In genomic region chr17:36600477-36600876, GRCh38 we compare ENCODE assay signal across 9 cellular contexts. TPM values are rescaled to one million over a fixed set of nuclear protein-coding genes. Genes with fewer than 3 reads are reported as not detected.
DNase-seq lines count a peak whose midpoint lies in the region; ATAC-seq, FAIRE-seq and TF ChIP-seq lines count a peak whose summit lies in the region.
"Had no signal": no experiment of that assay in that cellular context is flagged by ENCODE, and none has a peak within 500 bp of the region (broad histone marks: within the 10 kb centered on the region; RNA-seq: fewer than 3 reads in every experiment).

No MANE protein-coding gene starts in this region.

- no TSS peak for BruUV-seq in MCF 10A (replicated peaks; lab: Mats Ljungman, UMichigan)

- H3K9me3 ChIP-seq in naive thymus-derived CD4-positive, alpha-beta T cell (ENCODE audit: control insufficient read depth in 2 of 3, low read length in 3 of 3), result no peaks in the 10 kb centered on the region

- DNase-seq in AG10803 (ENCODE audit: low read depth) (no peak), MCF 10A (ENCODE audit: unreplicated experiment) (no peak), urothelium cell line (ENCODE audit: low spot score) (no peak), NCI-H748 (lab: John Stamatoyannopoulos, UW; ENCODE audit: unreplicated experiment) (no peak)
- no peak for DNase-seq in Jurkat, Clone E6-1 (ENCODE audit: low read depth, low spot score)
- DNase-seq in naive thymus-derived CD4-positive, alpha-beta T cell, result no peak

- H3K27ac ChIP-seq in naive thymus-derived CD4-positive, alpha-beta T cell (ENCODE audit: low read depth, low read length), result peak overlapping the region; percentile 79

- H3K4me1 Mint-ChIP-seq in MCF 10A (ENCODE audit: insufficient read depth, unreplicated experiment), result peaks cover 17% of the 10 kb centered on the region
- H3K4me1 Mint-ChIP-seq in naive thymus-derived CD4-positive, alpha-beta T cell, result peaks cover 16 to 41% (median 33%) of the 10 kb centered on the region in 7 donors

- no peaks in the 10 kb centered on the region for H3K9me3 Mint-ChIP-seq in MCF 10A (ENCODE audit: unreplicated experiment)
- H3K9me3 Mint-ChIP-seq in naive thymus-derived CD4-positive, alpha-beta T cell, result peaks cover 0 to 1% (median 0%) of the 10 kb centered on the region in 11 donors

- peaks cover 11 to 16% of the 10 kb centered on the region in 2 donors for H3K4me1 ChIP-seq in naive thymus-derived CD4-positive, alpha-beta T cell (ENCODE audit: control insufficient read depth in 2 of 2, insufficient read depth in 2 of 2, low read length in 2 of 2)

- H3K36me3 ChIP-seq in naive thymus-derived CD4-positive, alpha-beta T cell (ENCODE audit: control insufficient read depth in 2 of 3, insufficient read depth in 3 of 3, low read length in 3 of 3), result peaks cover 0 to 7% (median 0%) of the 10 kb centered on the region in 3 experiments

- CTCF ChIA-PET in MCF 10A (lab: Yijun Ruan, JAX), result interaction anchor here (0.6 to 2.1 kb wide), 2 partner anchors 18 to 632 kb away, joined by 3 to 9 read pairs; no protein-coding TSS in a partner anchor
- CTCF ChIA-PET in naive thymus-derived CD4-positive, alpha-beta T cell (lab: Charles Lee), result interaction anchor here (0.6 to 1.5 kb wide), 3 partner anchors 112 to 641 kb away, joined by 3 to 6 read pairs (median 3); no protein-coding TSS in a partner anchor

- POLR2A ChIA-PET in MCF 10A (lab: Yijun Ruan, JAX), result interaction anchor here (0.7 to 5.0 kb wide), 8 partner anchors 8 to 447 kb away, joined by 3 to 66 read pairs (median 15); partner anchors contain the start of genes DHRS11, GGNBP2, MYO19 and PIGW
- POLR2A ChIA-PET in naive thymus-derived CD4-positive, alpha-beta T cell (lab: Charles Lee), result interaction anchor here (1.4 to 5.1 kb wide), 6 partner anchors 9 to 448 kb away, joined by 3 to 52 read pairs (median 14); partner anchors contain the start of genes DHRS11, GGNBP2, MYO19 and PIGW

- no peaks in the 10 kb centered on the region for H3K27me3 Mint-ChIP-seq in MCF 10A (ENCODE audit: insufficient read depth, unreplicated experiment)
- no peaks in the 10 kb centered on the region for H3K27me3 Mint-ChIP-seq in naive thymus-derived CD4-positive, alpha-beta T cell

- peaks cover 3% of the 10 kb centered on the region for H3K36me3 Mint-ChIP-seq in MCF 10A (ENCODE audit: insufficient read depth, unreplicated experiment)
- peaks cover 0 to 3% (median 0%) of the 10 kb centered on the region in 5 donors for H3K36me3 Mint-ChIP-seq in naive thymus-derived CD4-positive, alpha-beta T cell

- no peaks in the 10 kb centered on the region for H3K27me3 ChIP-seq in naive thymus-derived CD4-positive, alpha-beta T cell (ENCODE audit: control insufficient read depth in 2 of 2, insufficient read depth in 2 of 2, low read length in 2 of 2)

- ATAC-seq in naive thymus-derived CD4-positive, alpha-beta T cell, result no peak
- ATAC-seq in GM18519 (IDR thresholded peaks at IDR 0.05; ENCODE audit: low FRiP score, unreplicated experiment), result no peak
- ATAC-seq in GM18861 (IDR thresholded peaks at IDR 0.05; ENCODE audit: unreplicated experiment), result no peak

- TF ChIP-seq CTCF in AG10803 (conservative IDR thresholded peaks at IDR 0.05; ENCODE audit: low read length) (no peak), MCF 10A (IDR thresholded peaks at IDR 0.05; ENCODE audit: unreplicated experiment) (no peak)

- peak overlapping the region; percentile 93 for H3K4me3 Mint-ChIP-seq in MCF 10A (ENCODE audit: unreplicated experiment)
- H3K4me3 Mint-ChIP-seq in naive thymus-derived CD4-positive, alpha-beta T cell, result peak overlapping the region; percentile 92 to 97 (median 94)

- intact Hi-C loops in MCF 10A (cut with micrococcal nuclease), result loop anchor here (5.0 to 10.0 kb wide), 2 partner anchors 637 to 774 kb away; partner anchors contain the start of gene C17orf78
- intact Hi-C loops in naive thymus-derived CD4-positive, alpha-beta T cell (cut with micrococcal nuclease), result loop anchor here (2.0 to 10.0 kb wide), 4 partner anchors 56 to 804 kb away; partner anchors contain the start of genes AATF (in 1 of the 2), ACACA (in 1 of the 2), GGNBP2 (in 1 of the 2) and MYO19 (in 1 of the 2)

- no peak for FAIRE-seq in urothelium cell line (lab: Jason Lieb, UNC)
- FAIRE-seq: TTC549 had no signal

- H3K27ac Mint-ChIP-seq in MCF 10A (ENCODE audit: low read depth, unreplicated experiment), result peak overlapping the region; percentile 85
- peak overlapping the region; percentile 91 to 96 (median 94) for H3K27ac Mint-ChIP-seq in naive thymus-derived CD4-positive, alpha-beta T cell

- peak overlapping the region; percentile 95 for H3K4me3 ChIP-seq in AG10803 (ENCODE audit: low read length)
- peak overlapping the region; percentile 89; the same call in 1 of the 2 replicates for H3K4me3 ChIP-seq in Jurkat, Clone E6-1 (ENCODE audit: low read length)
- H3K4me3 ChIP-seq in naive thymus-derived CD4-positive, alpha-beta T cell (ENCODE audit: low read length), result peak overlapping the region; percentile 95

RNA-seq across cellular contexts. Expression of gene MRM1, which starts 0.9 kb away (rescaled TPM):
- 12.2 TPM for polyA plus RNA-seq in Jurkat, Clone E6-1 (2012; ENCODE audit: insufficient read depth, insufficient read length)
- 5.7 and 10.0 TPM in 2 replicates for total RNA-seq in MCF 10A (2022)
- total RNA-seq in naive thymus-derived CD4-positive, alpha-beta T cell, result 10 to 100 TPM in 3 of 5 experiments, 1 to 10 TPM in 2; 3.8 to 15.6 (median 13.3) TPM
- polyA plus RNA-seq in naive thymus-derived CD4-positive, alpha-beta T cell, result 1 to 10 TPM; 3.1 to 9.3 TPM

RNA-seq across cellular contexts. Expression of gene DHRS11, which starts 8.8 kb away (rescaled TPM):
- polyA plus RNA-seq in Jurkat, Clone E6-1 (2012; ENCODE audit: insufficient read depth, insufficient read length), result 20.1 TPM
- total RNA-seq in MCF 10A (2022), result 11.8 and 14.7 TPM in 2 replicates
- 10 to 100 TPM in 1 of 5 experiments, 1 to 10 TPM in 4; 1.6 to 10.9 (median 5.1) TPM for total RNA-seq in naive thymus-derived CD4-positive, alpha-beta T cell
- polyA plus RNA-seq in naive thymus-derived CD4-positive, alpha-beta T cell, result 1 to 10 TPM; 5.3 to 7.7 TPM

RNA-seq across cellular contexts. Expression of gene GGNBP2, which starts 55.8 kb away (rescaled TPM):
- polyA plus RNA-seq in Jurkat, Clone E6-1 (2012; ENCODE audit: insufficient read depth, insufficient read length), result 48.8 TPM
- 88.7 and 91.5 TPM in 2 replicates for total RNA-seq in MCF 10A (2022)
- 100 to 1,000 TPM in 4 of 5 experiments, 10 to 100 TPM in 1; 99.7 to 173 (median 145) TPM for total RNA-seq in naive thymus-derived CD4-positive, alpha-beta T cell
- 10 to 100 TPM; 60.4 to 65.1 TPM for polyA plus RNA-seq in naive thymus-derived CD4-positive, alpha-beta T cell
